8 cellular contexts compared by ENCODE assay signal in genomic region chr12:52069410-52070242, GRCh38.
DNase-seq lines count a peak whose midpoint lies in the region; ATAC-seq lines count a peak whose summit lies in the region.

Gene ATG101 (plus strand): TSS chr12:52069978. CDS start chr12:52073651, 3,673 bp downstream.

- DNase-seq in AG20443 (ENCODE audit: low spot score) (peak; percentile 95), NCI-H345 (lab: John Stamatoyannopoulos, UW) (peak; percentile 97), iris pigment epithelial cell (ENCODE audit: low read depth) (peak; percentile 97)
- DNase-seq in activated CD4-positive, CD25-positive, alpha-beta regulatory T cell (lab: John Stamatoyannopoulos, UW): peak; percentile 65 to 74 (median 72)
- peak; percentile 89 for DNase-seq in central memory CD4-positive, alpha-beta T cell
- peak; percentile 70 to 80 for DNase-seq in stimulated activated CD4-positive, alpha-beta T cell treated with anti-CD3 and anti-CD28 coated beads, Interleukin-12 subunit alpha, Interleukin-12 subunit beta, amount 100 ng/mL, for 24 hours (ENCODE audit: low read depth in 2 of 2)

- ATAC-seq in GM19023 (IDR thresholded peaks at IDR 0.05; ENCODE audit: unreplicated experiment) (peak; percentile 93), HG03280 (IDR thresholded peaks at IDR 0.05; ENCODE audit: unreplicated experiment) (peak; percentile 91)

Comparison
In these comparisons a context has a peak if more than half of its experiments do, and no peak if none do; other contexts are left out.
1. Peak in every context shown above with its lines: DNase-seq and ATAC-seq.